8 cellular contexts compared by ENCODE assay signal in the genomic region with DNA sequence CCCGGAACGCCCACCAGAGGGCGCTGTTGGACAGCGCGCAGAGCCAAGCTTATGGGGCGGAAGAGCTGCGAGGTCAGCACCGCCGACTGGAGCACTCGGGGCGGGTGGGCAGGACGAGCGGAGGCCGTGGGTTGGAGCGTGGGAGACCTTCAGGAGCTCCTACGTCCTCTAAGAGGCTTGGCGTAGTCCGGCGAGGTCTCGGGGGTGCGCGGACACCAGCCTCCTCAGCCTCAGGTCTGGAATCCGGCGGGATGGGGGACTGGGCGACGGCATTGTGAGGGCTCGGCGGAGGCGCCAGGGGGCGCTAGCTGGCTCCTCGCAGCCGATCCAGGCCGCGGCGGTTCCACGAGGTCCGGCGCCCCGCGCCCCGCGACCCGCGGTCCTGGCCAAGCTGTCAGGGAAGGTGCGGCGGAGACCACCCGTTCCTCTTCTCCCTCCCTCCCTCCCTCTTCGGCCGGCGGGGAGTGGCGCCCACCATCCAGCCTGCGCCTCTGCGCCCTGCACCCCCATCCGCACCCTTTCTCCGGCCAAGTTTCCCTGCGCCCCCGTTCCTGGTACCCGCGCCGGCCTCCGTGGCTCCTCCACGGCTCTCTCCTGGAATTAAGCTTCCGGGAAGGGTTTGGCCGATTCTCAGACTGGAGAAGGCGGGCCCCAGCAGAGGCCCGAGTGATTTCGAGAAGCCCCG. TPM values are rescaled to one million over a fixed set of nuclear protein-coding genes. Genes with fewer than 3 reads are reported as not detected.
DNase-seq lines count a peak whose midpoint lies in the region; ATAC-seq and TF ChIP-seq lines count a peak whose summit lies in the region.

No MANE protein-coding gene starts in this region.

- peak; percentile 86 for TF ChIP-seq CTCF in AG09309 (IDR thresholded peaks at IDR 0.05; ENCODE audit: control insufficient read depth, insufficient read depth, low read depth, low read length, missing control alignments)
- peak; percentile 90 for TF ChIP-seq CTCF in kidney epithelial cell (IDR thresholded peaks at IDR 0.05; ENCODE audit: insufficient read depth, low read length, poor library complexity, severe bottlenecking)

- peak; percentile 88 for ATAC-seq in GM18868 (IDR thresholded peaks at IDR 0.05; ENCODE audit: unreplicated experiment)
- ATAC-seq in HG03103 (IDR thresholded peaks at IDR 0.05; ENCODE audit: low read depth, unreplicated experiment): peak; percentile 78

- H3K27me3 ChIP-seq in kidney epithelial cell (ENCODE audit: control insufficient read depth, insufficient read depth, low read length): peaks cover 81% of the 10 kb centered on the region

- no peaks in the 10 kb centered on the region for H3K36me3 ChIP-seq in kidney epithelial cell (ENCODE audit: control insufficient read depth, insufficient read depth, low read length)

- peak; percentile 5 for DNase-seq in AG09309 (ENCODE audit: low read depth)
- DNase-seq in NCI-H2196 treated with DMSO at 0.1 percent for 48 hours (lab: John Stamatoyannopoulos, UW; ENCODE audit: unreplicated experiment): peak; percentile 54
- DNase-seq in activated CD4-positive, CD25-positive, alpha-beta regulatory T cell (lab: John Stamatoyannopoulos, UW): peak; percentile 61 to 75 (median 69)
- DNase-seq in central memory CD4-positive, alpha-beta T cell: peak; percentile 72
- no peak for DNase-seq in kidney epithelial cell (ENCODE audit: low read depth)
- DNase-seq in stimulated activated CD4-positive, alpha-beta T cell treated with anti-CD3 and anti-CD28 coated beads, Interleukin-1b, Interleukin-23, amount 100 ng/mL, for 4 hours (ENCODE audit: low read depth in 2 of 2): peak; percentile 75 to 79

- H3K4me3 ChIP-seq in AG09309 (ENCODE audit: control insufficient read depth, low read depth, low read length): peak overlapping the region; percentile 37
- peak overlapping the region; percentile 21 for H3K4me3 ChIP-seq in kidney epithelial cell (ENCODE audit: low read depth, low read length)

RNA-seq across cellular contexts. Expression of a gene that starts 24.3 kb away (rescaled TPM):
- 59.1 and 72.2 TPM in 2 replicates for total RNA-seq in kidney epithelial cell
